ENCODE assay signal across 1 cellular context in genomic region chr19:15835565-15836344, GRCh38.
TF ChIP-seq lines count a peak whose summit lies in the region.

No MANE protein-coding gene starts in this region.

TF ChIP-seq in HCT116, 20 proteins besides CTCF, POLR2A, EP300 and RAD21 (continued from another document):
- TF ChIP-seq MAX (IDR thresholded peaks at IDR 0.05), result peak; percentile 72; the same call in 1 of the 2 replicates
- peak; percentile 81 for TF ChIP-seq JUND (IDR thresholded peaks at IDR 0.05)
- TF ChIP-seq SIN3A (IDR thresholded peaks at IDR 0.05; ENCODE audit: low read depth), result peak; percentile 97; the same call in 1 of the 2 replicates
- peak; percentile 82 for TF ChIP-seq YY1 (IDR thresholded peaks at IDR 0.05; ENCODE audit: extremely low read depth, insufficient replicate concordance, low read depth, low read length)
- TF ChIP-seq CEBPB (IDR thresholded peaks at IDR 0.05; ENCODE audit: low read depth), result peak; percentile 69; the same call in 1 of the 2 replicates
